18 cellular contexts compared by ENCODE assay signal in genomic region chr20:20772492-20773047, GRCh38.
"Had no signal": no experiment of that assay in that cellular context is flagged by ENCODE, and none has a peak within 500 bp of the region (broad histone marks: within the 10 kb centered on the region; RNA-seq: fewer than 3 reads in every experiment).

No MANE protein-coding gene starts in this region.

- H3K27ac Mint-ChIP-seq: activated naive CD8-positive, alpha-beta T cell treated with anti-CD3 and anti-CD28 coated beads for 36 hours; activated T-helper 1 cell treated with anti-CD3 and anti-CD28 coated beads, Interleukin-12 subunit alpha, Interleukin-12 subunit beta, Interleukin-2, Interleukin-4 antibody, amounts not matched to agents 30 ng/mL and 10 ng/mL and 1 ng/mL, durations not matched to agents 14 hours and 24 hours and 36 hours; natural killer cell had no signal

- DNase-seq: activated CD4-positive, alpha-beta T cell treated with anti-CD3 and anti-CD28 coated beads, Interleukin-2, amount 50 U/mL, for 1 hour; activated CD4-positive, CD25-positive, alpha-beta regulatory T cell; activated naive CD8-positive, alpha-beta T cell treated with anti-CD3 and anti-CD28 coated beads for 36 hours; amygdala; body of pancreas; effector CD8-positive, alpha-beta T cell; kidney glomerular epithelial cell; mesendoderm; natural killer cell; nucleus accumbens; right cardiac atrium; stimulated activated CD4-positive, alpha-beta T cell treated with anti-CD3 and anti-CD28 coated beads, Interleukin-15, amount 100 ng/mL, for 24 hours; stimulated activated CD4-positive, alpha-beta T cell treated with anti-CD3 and anti-CD28 coated beads, Interleukin-4, amount 100 ng/mL, for 1 hour; stimulated activated naive CD4-positive, alpha-beta T cell; tibial artery had no signal

- ATAC-seq: body of pancreas, foreskin keratinocyte, natural killer cell, right cardiac atrium had no signal

- H3K4me3 Mint-ChIP-seq: activated naive CD8-positive, alpha-beta T cell treated with anti-CD3 and anti-CD28 coated beads for 36 hours; activated T-helper 1 cell treated with anti-CD3 and anti-CD28 coated beads, Interleukin-12 subunit alpha, Interleukin-12 subunit beta, Interleukin-2, Interleukin-4 antibody, amounts not matched to agents 30 ng/mL and 10 ng/mL and 1 ng/mL, durations not matched to agents 14 hours and 24 hours and 36 hours; natural killer cell had no signal

- H3K4me1 ChIP-seq: body of pancreas, foreskin keratinocyte, tibial artery had no signal

- H3K36me3 Mint-ChIP-seq: activated naive CD8-positive, alpha-beta T cell treated with anti-CD3 and anti-CD28 coated beads for 36 hours; natural killer cell had no signal

- H3K27me3 ChIP-seq: body of pancreas, foreskin keratinocyte, tibial artery had no signal

- H3K27ac ChIP-seq: body of pancreas, foreskin keratinocyte, skin epidermis, tibial artery had no signal

- H3K9me3 ChIP-seq: body of pancreas, tibial artery had no signal

- H3K9me3 Mint-ChIP-seq: activated naive CD8-positive, alpha-beta T cell treated with anti-CD3 and anti-CD28 coated beads for 36 hours; activated T-helper 1 cell treated with anti-CD3 and anti-CD28 coated beads, Interleukin-12 subunit alpha, Interleukin-12 subunit beta, Interleukin-2, Interleukin-4 antibody, amounts not matched to agents 30 ng/mL and 10 ng/mL and 1 ng/mL, durations not matched to agents 14 hours and 24 hours and 36 hours; natural killer cell had no signal
